7 cellular contexts compared by ENCODE assay signal in genomic region chr18:47930844-47931706, GRCh38. TPM values are rescaled to one million over a fixed set of nuclear protein-coding genes. Genes with fewer than 3 reads are reported as not detected.
DNase-seq lines count a peak whose midpoint lies in the region; ATAC-seq, FAIRE-seq and TF ChIP-seq lines count a peak whose summit lies in the region.

No MANE protein-coding gene starts in this region.

- peak; percentile 77 for TF ChIP-seq POLR2A in GM18505 (IDR thresholded peaks at IDR 0.05; ENCODE audit: borderline replicate concordance, extremely low read depth, insufficient read depth, insufficient read length)

- DNase-seq in NCI-H187 treated with DMSO at 0.1 percent for 48 hours (lab: John Stamatoyannopoulos, UW) (peak; percentile 63), astrocyte (ENCODE audit: low read depth) (peak; percentile 91), hepatic stellate cell (ENCODE audit: low spot score) (peak; percentile 96), renal cortical epithelial cell (ENCODE audit: low read depth) (peak; percentile 80)
- peak; percentile 97 for DNase-seq in T-helper 2 cell treated with Interferon-gamma antibody and Interleukin-4, amounts not matched to agents 5 μg/mL and 100 μg/mL, for 36 hours (ENCODE audit: low spot score)

- H2AFZ ChIP-seq in astrocyte (ENCODE audit: low read depth, low read length): peak overlapping the region; percentile 91

- peak overlapping the region; percentile 85 for H3K27ac ChIP-seq in astrocyte (ENCODE audit: low read depth, low read length)

- H3K9me3 Mint-ChIP-seq in T-helper 2 cell treated with Interferon-gamma antibody and Interleukin-4, amounts not matched to agents 5 μg/mL and 100 μg/mL, for 36 hours: no peaks in the 10 kb centered on the region
- H3K9me3 Mint-ChIP-seq in astrocyte (ENCODE audit: unreplicated experiment): no peaks in the 10 kb centered on the region

- FAIRE-seq in astrocyte (lab: Jason Lieb, UNC): no peak

- H3K9me3 ChIP-seq in astrocyte (ENCODE audit: insufficient read depth, low read depth, low read length): no peaks in the 10 kb centered on the region

- H3K27ac Mint-ChIP-seq in T-helper 2 cell treated with Interferon-gamma antibody and Interleukin-4, amounts not matched to agents 5 μg/mL and 100 μg/mL, for 36 hours: peak overlapping the region; percentile 96
- peak overlapping the region; percentile 90 for H3K27ac Mint-ChIP-seq in astrocyte (ENCODE audit: unreplicated experiment)

- H3K9ac ChIP-seq in astrocyte (ENCODE audit: low read length): peak overlapping the region; percentile 93

- peaks cover 8% of the 10 kb centered on the region for H3K27me3 ChIP-seq in astrocyte (ENCODE audit: insufficient read depth, low read length)

- no peaks in the 10 kb centered on the region for H3K36me3 ChIP-seq in astrocyte (ENCODE audit: insufficient read depth, low read length)

- peak overlapping the region; percentile 87 for H3K4me2 ChIP-seq in astrocyte (ENCODE audit: low read length)

- H3K27me3 Mint-ChIP-seq in T-helper 2 cell treated with Interferon-gamma antibody and Interleukin-4, amounts not matched to agents 5 μg/mL and 100 μg/mL, for 36 hours (ENCODE audit: low read depth): no peaks in the 10 kb centered on the region
- H3K27me3 Mint-ChIP-seq in astrocyte (ENCODE audit: low read depth, unreplicated experiment): no peaks in the 10 kb centered on the region

- peak overlapping the region; percentile 92 for H3K4me3 Mint-ChIP-seq in T-helper 2 cell treated with Interferon-gamma antibody and Interleukin-4, amounts not matched to agents 5 μg/mL and 100 μg/mL, for 36 hours
- peak overlapping the region; percentile 82 for H3K4me3 Mint-ChIP-seq in astrocyte (ENCODE audit: unreplicated experiment)

- H3K4me1 ChIP-seq in astrocyte (ENCODE audit: insufficient read depth, low read length): peaks cover 14% of the 10 kb centered on the region

- peaks cover 38% of the 10 kb centered on the region for H3K4me1 Mint-ChIP-seq in T-helper 2 cell treated with Interferon-gamma antibody and Interleukin-4, amounts not matched to agents 5 μg/mL and 100 μg/mL, for 36 hours (ENCODE audit: low read depth)
- peaks cover 19% of the 10 kb centered on the region for H3K4me1 Mint-ChIP-seq in astrocyte (ENCODE audit: low read depth, unreplicated experiment)

- H4K20me1 ChIP-seq in astrocyte (ENCODE audit: insufficient read depth, low read length): peaks cover 34% of the 10 kb centered on the region

- H3K4me3 ChIP-seq in astrocyte (ENCODE audit: insufficient read depth, low read depth, low read length): peak overlapping the region; percentile 58

- peaks cover 16% of the 10 kb centered on the region for H3K36me3 Mint-ChIP-seq in T-helper 2 cell treated with Interferon-gamma antibody and Interleukin-4, amounts not matched to agents 5 μg/mL and 100 μg/mL, for 36 hours (ENCODE audit: low read depth)
- H3K36me3 Mint-ChIP-seq in astrocyte (ENCODE audit: low read depth, unreplicated experiment): no peaks in the 10 kb centered on the region

- ATAC-seq in GM18505 (IDR thresholded peaks at IDR 0.05; ENCODE audit: unreplicated experiment) (peak; percentile 73), HG02970 (IDR thresholded peaks at IDR 0.05; ENCODE audit: low FRiP score, unreplicated experiment) (peak; percentile 84)

- peaks cover 41% of the 10 kb centered on the region for H3K79me2 ChIP-seq in astrocyte (ENCODE audit: insufficient read depth, low read length)

- no peak for TF ChIP-seq CTCF in astrocyte (IDR thresholded peaks at IDR 0.05; ENCODE audit: insufficient read depth, low read depth, low read length)

RNA-seq across cellular contexts. Expression of gene SMAD2, which starts 0.6 kb away (rescaled TPM):
- total RNA-seq in astrocyte (120 and 144 TPM in 2 replicates), renal cortical epithelial cell (135 and 254 TPM in 2 replicates)

Comparison
In these comparisons a context has a peak if more than half of its experiments do, and no peak if none do; other contexts are left out.
1. Peak in every context shown above with its lines: DNase-seq, ATAC-seq, H3K4me3 ChIP-seq and H3K27ac ChIP-seq.